ENCODE assay signal across 32 cellular contexts in the genomic region with DNA sequence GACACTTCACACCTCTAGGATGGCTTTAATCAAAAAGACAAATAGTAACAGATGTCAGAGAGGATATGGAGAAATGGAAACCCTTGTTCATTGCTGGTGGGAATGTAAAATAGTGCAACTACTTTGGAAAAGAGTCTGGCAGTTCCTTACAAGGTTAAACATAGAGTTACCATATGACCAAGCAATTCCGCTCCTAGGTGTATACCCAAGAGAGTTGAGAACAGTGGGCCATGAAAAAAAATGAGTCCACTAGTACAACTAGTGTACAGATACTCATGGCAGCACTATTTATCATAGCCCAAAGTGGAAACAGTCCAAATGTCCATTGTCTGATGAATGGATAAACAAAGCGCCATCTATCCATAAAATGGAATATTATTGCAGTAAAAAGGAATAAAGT. TPM values are rescaled to one million over a fixed set of nuclear protein-coding genes. Genes with fewer than 3 reads are reported as not detected.
"Had no signal": no experiment of that assay in that cellular context is flagged by ENCODE, and none has a peak within 500 bp of the region (broad histone marks: within the 10 kb centered on the region; RNA-seq: fewer than 3 reads in every experiment).

No MANE protein-coding gene starts in this region.

- ATAC-seq: left colon; left lung; lower lobe of right lung; naive thymus-derived CD8-positive, alpha-beta T cell; right lobe of liver; stimulated activated memory B cell treated with anti-CD40 and anti-IgM and Interleukin-4, amounts not matched to agents 10 μg/mL and 1 μg/mL and 100 μg/mL, for 72 hours; stimulated activated naive CD8-positive, alpha-beta T cell treated with anti-CD3 and anti-CD28 coated beads, Interleukin-15, amount 100 ng/mL, for 72 hours had no signal

- H3K4me3 Mint-ChIP-seq: naive thymus-derived CD8-positive, alpha-beta T cell; stimulated activated memory B cell treated with anti-CD40 and anti-IgM and Interleukin-4, amounts not matched to agents 10 μg/mL and 1 μg/mL and 100 μg/mL, for 72 hours; stimulated activated naive CD8-positive, alpha-beta T cell treated with anti-CD3 and anti-CD28 coated beads, Interleukin-15, amount 100 ng/mL, for 72 hours; type B pancreatic cell had no signal

- H3K27me3 ChIP-seq: hepatocyte, left lung, ovary, right atrium auricular region, right lobe of liver, tibial nerve, uterus had no signal

- H3K27ac Mint-ChIP-seq: naive thymus-derived CD8-positive, alpha-beta T cell; progenitor cell of endocrine pancreas; stimulated activated memory B cell treated with anti-CD40 and anti-IgM and Interleukin-4, amounts not matched to agents 10 μg/mL and 1 μg/mL and 100 μg/mL, for 72 hours; stimulated activated naive CD8-positive, alpha-beta T cell treated with anti-CD3 and anti-CD28 coated beads, Interleukin-15, amount 100 ng/mL, for 72 hours; type B pancreatic cell had no signal

- H3K27ac ChIP-seq: hepatocyte, left lung, lower lobe of right lung, ovary, right atrium auricular region, right lobe of liver, tibial nerve, uterus had no signal

- H3K27me3 Mint-ChIP-seq: naive thymus-derived CD8-positive, alpha-beta T cell; progenitor cell of endocrine pancreas; stimulated activated memory B cell treated with anti-CD40 and anti-IgM and Interleukin-4, amounts not matched to agents 10 μg/mL and 1 μg/mL and 100 μg/mL, for 72 hours; stimulated activated naive CD8-positive, alpha-beta T cell treated with anti-CD3 and anti-CD28 coated beads, Interleukin-15, amount 100 ng/mL, for 72 hours; type B pancreatic cell had no signal

- DNase-seq: kidney; left colon; lower lobe of right lung; mammary epithelial cell; mesenchymal stem cell; naive thymus-derived CD8-positive, alpha-beta T cell; ovary; stimulated activated CD4-positive, alpha-beta T cell treated with anti-CD3 and anti-CD28 coated beads, Interleukin-1b, Interleukin-23, amount 100 ng/mL, for 48 hours; stimulated activated CD4-positive, alpha-beta T cell treated with anti-CD3 and anti-CD28 coated beads, Interleukin-2, amount 100 ng/mL, for 48 hours; stimulated activated CD4-positive, alpha-beta T cell treated with anti-CD3 and anti-CD28 coated beads, Interleukin-4, amount 100 ng/mL, for 4 hours; stimulated activated CD8-positive, alpha-beta memory T cell treated with anti-CD3 and anti-CD28 coated beads, Interleukin-4, amount 100 ng/mL, for 48 hours; stimulated activated naive CD4-positive, alpha-beta T cell treated with Interleukin-2 at 50 U/mL for 16 hours; stimulated activated naive CD8-positive, alpha-beta T cell treated with anti-CD3 and anti-CD28 coated beads, Interleukin-15, amount 100 ng/mL, for 72 hours; substantia nigra; uterus had no signal

- H3K9me3 ChIP-seq: uterus had no signal

- H3K4me1 Mint-ChIP-seq: naive thymus-derived CD8-positive, alpha-beta T cell; stimulated activated memory B cell treated with anti-CD40 and anti-IgM and Interleukin-4, amounts not matched to agents 10 μg/mL and 1 μg/mL and 100 μg/mL, for 72 hours; stimulated activated naive CD8-positive, alpha-beta T cell treated with anti-CD3 and anti-CD28 coated beads, Interleukin-15, amount 100 ng/mL, for 72 hours had no signal

RNA-seq across cellular contexts. Expression of a gene that starts 39.1 kb away (rescaled TPM):
- total RNA-seq: hepatocyte; kidney; left colon; left lung; liver; lower lobe of right lung; mammary epithelial cell; mucosa of gallbladder; naive thymus-derived CD8-positive, alpha-beta T cell; omental fat pad; ovary; progenitor cell of endocrine pancreas; pulmonary artery endothelial cell; renal cortical epithelial cell; right atrium auricular region; right lobe of liver; skeletal muscle tissue; smooth muscle cell; temporal lobe; tibial nerve; ureter; uterus had no signal
